10 cellular contexts compared by ENCODE assay signal in genomic region chr9:113416149-113416726, GRCh38. TPM values are rescaled to one million over a fixed set of nuclear protein-coding genes. Genes with fewer than 3 reads are reported as not detected.
DNase-seq lines count a peak whose midpoint lies in the region; ATAC-seq and TF ChIP-seq lines count a peak whose summit lies in the region.
"Had no signal": no experiment of that assay in that cellular context is flagged by ENCODE, and none has a peak within 500 bp of the region (broad histone marks: within the 10 kb centered on the region; RNA-seq: fewer than 3 reads in every experiment).

No MANE protein-coding gene starts in this region.

- H3K27ac ChIP-seq in DOHH2 (ENCODE audit: low read depth, low read length) (peak overlapping the region; percentile 56), SU-DHL-6 (ENCODE audit: low read depth, low read length) (peak overlapping the region; percentile 9; the same call in 1 of the 2 replicates), caudate nucleus (ENCODE audit: low read depth, low read length) (no peak overlapping the region)

- H3K36me3 ChIP-seq in DOHH2 (ENCODE audit: control insufficient read depth, low read length) (no peaks in the 10 kb centered on the region), SU-DHL-6 (ENCODE audit: low read length) (no peaks in the 10 kb centered on the region)

- H4K20me1 ChIP-seq in DOHH2 (ENCODE audit: control insufficient read depth, insufficient read depth, low read depth, low read length) (no peaks in the 10 kb centered on the region), SU-DHL-6 (ENCODE audit: low read depth, low read length) (no peaks in the 10 kb centered on the region)

- peaks cover 32% of the 10 kb centered on the region for H3K4me1 ChIP-seq in DOHH2 (ENCODE audit: control insufficient read depth, low read length)

- intact Hi-C loops in activated CD8-positive, alpha-beta T cell treated with anti-CD3 and anti-CD28 coated beads for 36 hours (cut with micrococcal nuclease) = no loop called here
- intact Hi-C loops in activated CD4-positive, alpha-beta T cell treated with anti-CD3 and anti-CD28 coated beads, Interleukin-2, amount 10 ng/mL, durations not matched to agents 24 days and 14 days (cut with micrococcal nuclease) = no loop called here

- H3K4me3 ChIP-seq in DOHH2 (ENCODE audit: low read length) (peak overlapping the region; percentile 39), SU-DHL-6 (ENCODE audit: insufficient read depth, low read length, poor library complexity, severe bottlenecking) (no peak overlapping the region)

- peaks cover 5% of the 10 kb centered on the region for H3K4me1 Mint-ChIP-seq in activated CD8-positive, alpha-beta memory T cell treated with anti-CD3 and anti-CD28 coated beads, Interleukin-2, amount 10 ng/mL, durations not matched to agents 7 days and 5 days
- peaks cover 5% of the 10 kb centered on the region for H3K4me1 Mint-ChIP-seq in activated CD8-positive, alpha-beta T cell treated with anti-CD3 and anti-CD28 coated beads for 36 hours (ENCODE audit: low read depth)
- H3K4me1 Mint-ChIP-seq in activated CD4-positive, alpha-beta T cell treated with anti-CD3 and anti-CD28 coated beads, Interleukin-2, amount 10 ng/mL, durations not matched to agents 24 days and 14 days = no peaks in the 10 kb centered on the region
- H3K4me1 Mint-ChIP-seq: activated naive CD4-positive, alpha-beta T cell treated with anti-CD3 and anti-CD28 coated beads, Interleukin-2, amount 50 U/mL, for 24 hours; nephron had no signal

- no peak overlapping the region for H3K4me3 Mint-ChIP-seq in activated CD8-positive, alpha-beta memory T cell treated with anti-CD3 and anti-CD28 coated beads, Interleukin-2, amount 10 ng/mL, durations not matched to agents 7 days and 5 days
- no peak overlapping the region for H3K4me3 Mint-ChIP-seq in activated CD8-positive, alpha-beta T cell treated with anti-CD3 and anti-CD28 coated beads for 36 hours
- H3K4me3 Mint-ChIP-seq in activated CD4-positive, alpha-beta T cell treated with anti-CD3 and anti-CD28 coated beads, Interleukin-2, amount 10 ng/mL, durations not matched to agents 24 days and 14 days = no peak overlapping the region
- H3K4me3 Mint-ChIP-seq: activated naive CD4-positive, alpha-beta T cell treated with anti-CD3 and anti-CD28 coated beads, Interleukin-2, amount 50 U/mL, for 24 hours; nephron had no signal

- TF ChIP-seq CTCF in DOHH2 (IDR thresholded peaks at IDR 0.05; ENCODE audit: low read depth, low read length, poor library complexity, severe bottlenecking) = no peak
- no peak for TF ChIP-seq CTCF in SU-DHL-6 (IDR thresholded peaks at IDR 0.05; ENCODE audit: insufficient read depth, low read length, poor library complexity, severe bottlenecking)
- no peak for TF ChIP-seq CTCF in activated CD8-positive, alpha-beta T cell treated with anti-CD3 and anti-CD28 coated beads for 36 hours (IDR thresholded peaks at IDR 0.05)

- POLR2A ChIA-PET in activated CD8-positive, alpha-beta T cell treated with anti-CD3 and anti-CD28 coated beads for 36 hours (lab: Charles Lee) = no interaction called here

- H3K9me3 ChIP-seq in DOHH2 (ENCODE audit: control insufficient read depth, insufficient read depth, low read length) (no peaks in the 10 kb centered on the region), SU-DHL-6 (ENCODE audit: insufficient read depth, low read length) (no peaks in the 10 kb centered on the region)

- no peak for DNase-seq in activated CD8-positive, alpha-beta memory T cell treated with anti-CD3 and anti-CD28 coated beads, Interleukin-2, amount 10 ng/mL, durations not matched to agents 7 days and 5 days
- DNase-seq in activated CD8-positive, alpha-beta T cell treated with anti-CD3 and anti-CD28 coated beads for 36 hours = no peak
- no peak for DNase-seq in caudate nucleus (lab: John Stamatoyannopoulos, UW)
- no peak for DNase-seq in activated CD4-positive, alpha-beta T cell treated with anti-CD3 and anti-CD28 coated beads, Interleukin-2, amount 10 ng/mL, durations not matched to agents 24 days and 14 days

- H2AFZ ChIP-seq in SU-DHL-6 (ENCODE audit: low read depth, low read length, severe bottlenecking) = peak overlapping the region; percentile 17

- H3K27me3 Mint-ChIP-seq in activated CD8-positive, alpha-beta memory T cell treated with anti-CD3 and anti-CD28 coated beads, Interleukin-2, amount 10 ng/mL, durations not matched to agents 7 days and 5 days = no peaks in the 10 kb centered on the region
- no peaks in the 10 kb centered on the region for H3K27me3 Mint-ChIP-seq in activated CD8-positive, alpha-beta T cell treated with anti-CD3 and anti-CD28 coated beads for 36 hours
- H3K27me3 Mint-ChIP-seq in activated CD4-positive, alpha-beta T cell treated with anti-CD3 and anti-CD28 coated beads, Interleukin-2, amount 10 ng/mL, durations not matched to agents 24 days and 14 days = peaks cover 7% of the 10 kb centered on the region
- H3K27me3 Mint-ChIP-seq: activated naive CD4-positive, alpha-beta T cell treated with anti-CD3 and anti-CD28 coated beads, Interleukin-2, amount 50 U/mL, for 24 hours had no signal

- H3F3A ChIP-seq in DOHH2 (ENCODE audit: control insufficient read depth, insufficient read depth) (peaks cover 12% of the 10 kb centered on the region), SU-DHL-6 (ENCODE audit: insufficient read depth) (no peaks in the 10 kb centered on the region)

- no peaks in the 10 kb centered on the region for H3K36me3 Mint-ChIP-seq in activated CD8-positive, alpha-beta memory T cell treated with anti-CD3 and anti-CD28 coated beads, Interleukin-2, amount 10 ng/mL, durations not matched to agents 7 days and 5 days
- no peaks in the 10 kb centered on the region for H3K36me3 Mint-ChIP-seq in activated CD8-positive, alpha-beta T cell treated with anti-CD3 and anti-CD28 coated beads for 36 hours (ENCODE audit: low read depth)
- H3K36me3 Mint-ChIP-seq in activated CD4-positive, alpha-beta T cell treated with anti-CD3 and anti-CD28 coated beads, Interleukin-2, amount 10 ng/mL, durations not matched to agents 24 days and 14 days (ENCODE audit: low read depth) = no peaks in the 10 kb centered on the region
- H3K36me3 Mint-ChIP-seq: activated naive CD4-positive, alpha-beta T cell treated with anti-CD3 and anti-CD28 coated beads, Interleukin-2, amount 50 U/mL, for 24 hours had no signal

- H3K9ac ChIP-seq in SU-DHL-6 (ENCODE audit: low read length) = no peak overlapping the region

- H3K9me2 ChIP-seq in DOHH2 (replicated peaks; ENCODE audit: control insufficient read depth, low read length) (no peaks in the 10 kb centered on the region), SU-DHL-6 (replicated peaks; ENCODE audit: insufficient read depth, low read length) (no peaks in the 10 kb centered on the region)

- CTCF ChIA-PET in activated CD8-positive, alpha-beta memory T cell treated with anti-CD3 and anti-CD28 coated beads, Interleukin-2, amount 10 ng/mL, durations not matched to agents 7 days and 5 days (lab: Charles Lee) = interaction anchor here (1.0 kb wide), 1 partner anchor 8 kb away, joined by 3 read pairs; no protein-coding TSS in a partner anchor
- CTCF ChIA-PET in activated CD8-positive, alpha-beta T cell treated with anti-CD3 and anti-CD28 coated beads for 36 hours (lab: Charles Lee) = interaction anchor here (1.2 to 1.9 kb wide), 2 partner anchors 16 to 141 kb away, joined by 4 read pairs; partner anchors contain the start of genes ALAD, CDC26 and PRPF4

- H3K4me2 ChIP-seq in DOHH2 (ENCODE audit: low read length) (peak overlapping the region; percentile 58), SU-DHL-6 (ENCODE audit: low read depth, low read length, poor library complexity, severe bottlenecking) (peak overlapping the region; percentile 25)

- no peaks in the 10 kb centered on the region for H3K9me3 Mint-ChIP-seq in activated CD8-positive, alpha-beta memory T cell treated with anti-CD3 and anti-CD28 coated beads, Interleukin-2, amount 10 ng/mL, durations not matched to agents 7 days and 5 days (ENCODE audit: low read depth)
- no peaks in the 10 kb centered on the region for H3K9me3 Mint-ChIP-seq in activated CD8-positive, alpha-beta T cell treated with anti-CD3 and anti-CD28 coated beads for 36 hours
- no peaks in the 10 kb centered on the region for H3K9me3 Mint-ChIP-seq in activated CD4-positive, alpha-beta T cell treated with anti-CD3 and anti-CD28 coated beads, Interleukin-2, amount 10 ng/mL, durations not matched to agents 24 days and 14 days
- H3K9me3 Mint-ChIP-seq: activated naive CD4-positive, alpha-beta T cell treated with anti-CD3 and anti-CD28 coated beads, Interleukin-2, amount 50 U/mL, for 24 hours; nephron had no signal

- H3K27ac Mint-ChIP-seq in activated CD8-positive, alpha-beta memory T cell treated with anti-CD3 and anti-CD28 coated beads, Interleukin-2, amount 10 ng/mL, durations not matched to agents 7 days and 5 days = no peak overlapping the region
- H3K27ac Mint-ChIP-seq in activated CD8-positive, alpha-beta T cell treated with anti-CD3 and anti-CD28 coated beads for 36 hours = no peak overlapping the region
- no peak overlapping the region for H3K27ac Mint-ChIP-seq in activated CD4-positive, alpha-beta T cell treated with anti-CD3 and anti-CD28 coated beads, Interleukin-2, amount 10 ng/mL, durations not matched to agents 24 days and 14 days
- H3K27ac Mint-ChIP-seq: activated naive CD4-positive, alpha-beta T cell treated with anti-CD3 and anti-CD28 coated beads, Interleukin-2, amount 50 U/mL, for 24 hours; nephron had no signal

- ATAC-seq in GM19397 (IDR thresholded peaks at IDR 0.05; ENCODE audit: unreplicated experiment) = peak; percentile 91
- ATAC-seq in HG03060 (IDR thresholded peaks at IDR 0.05; ENCODE audit: low read depth, unreplicated experiment) = peak; percentile 61
- ATAC-seq in activated CD8-positive, alpha-beta memory T cell treated with anti-CD3 and anti-CD28 coated beads, Interleukin-2, amount 10 ng/mL, durations not matched to agents 7 days and 5 days = no peak
- ATAC-seq in activated CD8-positive, alpha-beta T cell treated with anti-CD3 and anti-CD28 coated beads for 36 hours = no peak

- H3K79me2 ChIP-seq in DOHH2 (ENCODE audit: control insufficient read depth, low read length) (no peaks in the 10 kb centered on the region), SU-DHL-6 (ENCODE audit: insufficient read depth, low read length) (no peaks in the 10 kb centered on the region)

- H3K27me3 ChIP-seq in DOHH2 (ENCODE audit: control insufficient read depth, low read length) (no peaks in the 10 kb centered on the region), SU-DHL-6 (ENCODE audit: low read length) (no peaks in the 10 kb centered on the region)

RNA-seq across cellular contexts. Expression of gene C9orf43, which starts 5.7 kb away (rescaled TPM):
- under 1 TPM; 0.16 to 0.41 TPM for total RNA-seq in activated CD8-positive, alpha-beta memory T cell treated with anti-CD3 and anti-CD28 coated beads, Interleukin-2, amount 10 ng/mL, durations not matched to agents 7 days and 5 days
- under 1 TPM; 0.74 to 0.83 TPM for total RNA-seq in activated CD8-positive, alpha-beta T cell treated with anti-CD3 and anti-CD28 coated beads for 36 hours
- total RNA-seq in activated CD4-positive, alpha-beta T cell treated with anti-CD3 and anti-CD28 coated beads, Interleukin-2, amount 10 ng/mL, durations not matched to agents 24 days and 14 days = 0.51 and 0.52 TPM in 2 replicates

RNA-seq across cellular contexts. Expression of gene POLE3, which starts 5.8 kb away (rescaled TPM):
- total RNA-seq in activated CD8-positive, alpha-beta memory T cell treated with anti-CD3 and anti-CD28 coated beads, Interleukin-2, amount 10 ng/mL, durations not matched to agents 7 days and 5 days = 10 to 100 TPM; 55.0 to 72.7 TPM
- total RNA-seq in activated CD8-positive, alpha-beta T cell treated with anti-CD3 and anti-CD28 coated beads for 36 hours = 10 to 100 TPM; 49.0 to 50.9 TPM
- total RNA-seq in activated CD4-positive, alpha-beta T cell treated with anti-CD3 and anti-CD28 coated beads, Interleukin-2, amount 10 ng/mL, durations not matched to agents 24 days and 14 days = 81.4 and 84.4 TPM in 2 replicates

RNA-seq across cellular contexts. Expression of gene ALAD, which starts 15.2 kb away (rescaled TPM):
- 10 to 100 TPM; 27.5 to 29.0 TPM for total RNA-seq in activated CD8-positive, alpha-beta memory T cell treated with anti-CD3 and anti-CD28 coated beads, Interleukin-2, amount 10 ng/mL, durations not matched to agents 7 days and 5 days
- 10 to 100 TPM; 16.2 to 16.3 TPM for total RNA-seq in activated CD8-positive, alpha-beta T cell treated with anti-CD3 and anti-CD28 coated beads for 36 hours
- total RNA-seq in activated CD4-positive, alpha-beta T cell treated with anti-CD3 and anti-CD28 coated beads, Interleukin-2, amount 10 ng/mL, durations not matched to agents 24 days and 14 days = 23.5 and 24.9 TPM in 2 replicates

RNA-seq across cellular contexts. Expression of gene HDHD3, which starts 39.5 kb away (rescaled TPM):
- 10 to 100 TPM; 15.8 to 16.4 TPM for total RNA-seq in activated CD8-positive, alpha-beta memory T cell treated with anti-CD3 and anti-CD28 coated beads, Interleukin-2, amount 10 ng/mL, durations not matched to agents 7 days and 5 days
- 10 to 100 TPM; 11.6 to 13.3 TPM for total RNA-seq in activated CD8-positive, alpha-beta T cell treated with anti-CD3 and anti-CD28 coated beads for 36 hours
- total RNA-seq in activated CD4-positive, alpha-beta T cell treated with anti-CD3 and anti-CD28 coated beads, Interleukin-2, amount 10 ng/mL, durations not matched to agents 24 days and 14 days = 16.5 and 17.8 TPM in 2 replicates

RNA-seq across cellular contexts. Expression of gene RGS3, which starts 47.3 kb away (rescaled TPM):
- total RNA-seq in activated CD8-positive, alpha-beta memory T cell treated with anti-CD3 and anti-CD28 coated beads, Interleukin-2, amount 10 ng/mL, durations not matched to agents 7 days and 5 days = 10 to 100 TPM; 57.1 to 76.4 TPM
- total RNA-seq in activated CD8-positive, alpha-beta T cell treated with anti-CD3 and anti-CD28 coated beads for 36 hours = 10 to 100 TPM; 51.0 to 51.5 TPM
- 113 and 122 TPM in 2 replicates for total RNA-seq in activated CD4-positive, alpha-beta T cell treated with anti-CD3 and anti-CD28 coated beads, Interleukin-2, amount 10 ng/mL, durations not matched to agents 24 days and 14 days

Comparison
In these comparisons a context has a peak if more than half of its experiments do, and no peak if none do; other contexts are left out.
1. ATAC-seq: peak in GM19397 (single experiment) and HG03060 (single experiment); none in activated CD8-positive, alpha-beta memory T cell treated with anti-CD3 and anti-CD28 coated beads, Interleukin-2, amount 10 ng/mL, durations not matched to agents 7 days and 5 days (single experiment) and activated CD8-positive, alpha-beta T cell treated with anti-CD3 and anti-CD28 coated beads for 36 hours (single experiment).